36 cellular contexts compared by ENCODE assay signal in the genomic region with DNA sequence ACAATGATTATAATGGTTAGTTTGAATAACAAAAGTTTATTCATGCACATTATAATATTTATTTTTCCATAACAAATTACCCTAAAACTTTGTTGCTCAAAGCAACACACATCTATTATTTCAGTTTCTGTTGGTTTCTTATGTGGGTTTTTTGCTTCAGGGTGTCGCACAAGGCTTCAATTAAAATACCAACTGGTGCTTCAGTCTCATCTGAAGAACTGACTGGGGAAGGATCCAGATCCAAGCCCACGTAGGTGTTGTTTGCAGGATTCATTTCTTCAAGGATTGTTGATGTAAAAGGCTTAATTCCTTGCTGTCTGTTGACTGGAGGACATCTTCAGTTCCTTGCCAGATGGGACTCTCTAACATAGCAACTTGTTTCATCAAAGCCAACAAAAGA.
"Had no signal": no experiment of that assay in that cellular context is flagged by ENCODE, and none has a peak within 500 bp of the region (broad histone marks: within the 10 kb centered on the region; RNA-seq: fewer than 3 reads in every experiment).

No MANE protein-coding gene starts in this region.

- H3K9me3 Mint-ChIP-seq: activated naive CD4-positive, alpha-beta T cell treated with anti-CD3 and anti-CD28 coated beads for 36 hours; activated T-helper 1 cell treated with anti-CD3 and anti-CD28 coated beads, Interleukin-12 subunit alpha, Interleukin-12 subunit beta, Interleukin-2, Interleukin-4 antibody, amounts not matched to agents 30 ng/mL and 10 ng/mL and 1 ng/mL, durations not matched to agents 14 hours and 24 hours and 36 hours had no signal

- H3K27ac ChIP-seq: adrenal gland, ascending aorta, body of pancreas, brain microvascular endothelial cell, breast epithelium, cardiac muscle cell, colonic mucosa had no signal

- ATAC-seq: activated naive CD4-positive, alpha-beta T cell treated with anti-CD3 and anti-CD28 coated beads, Interleukin-2, amount 50 U/mL, for 72 hours; activated naive CD8-positive, alpha-beta T cell treated with anti-CD3 and anti-CD28 coated beads, Interleukin-2, amount 50 U/mL, for 24 hours; activated T-cell treated with anti-CD3 and anti-CD28 coated beads, Interleukin-2, amount 50 U/mL, for 4 hours; activated T-cell treated with anti-CD3 and anti-CD28 coated beads, Interleukin-2, amount 50 U/mL, for 72 hours; activated T-helper 17 cell treated with anti-CD3 and anti-CD28 coated beads, Interleukin-2, amount 50 U/mL, for 72 hours; body of pancreas had no signal

- H3K27me3 Mint-ChIP-seq: activated naive CD4-positive, alpha-beta T cell treated with anti-CD3 and anti-CD28 coated beads, Interleukin-2, amount 10 ng/mL, durations not matched to agents 7 days and 5 days; activated naive CD4-positive, alpha-beta T cell treated with anti-CD3 and anti-CD28 coated beads, Interleukin-2, amount 50 U/mL, for 24 hours; activated naive CD8-positive, alpha-beta T cell; activated naive CD8-positive, alpha-beta T cell treated with anti-CD3 and anti-CD28 coated beads for 36 hours; activated naive CD8-positive, alpha-beta T cell treated with anti-CD3 and anti-CD28 coated beads, Interleukin-2, amount 10 ng/mL, durations not matched to agents 7 days and 5 days; activated naive CD8-positive, alpha-beta T cell treated with anti-CD3 and anti-CD28 coated beads, Interleukin-2, amount 50 U/mL, for 24 hours; activated T-cell treated with anti-CD3 and anti-CD28 coated beads, Interleukin-2, amount 50 U/mL, for 24 hours; activated T-helper 17 cell treated with anti-CD3 and anti-CD28 coated beads, Interleukin-2, amount 50 U/mL, for 72 hours; brain; central memory CD8-positive, alpha-beta T cell had no signal

- H3K4me3 ChIP-seq: adrenal gland, ascending aorta, body of pancreas, breast epithelium, cardiac muscle cell, colonic mucosa had no signal

- H3K36me3 ChIP-seq: adrenal gland, ascending aorta, brain microvascular endothelial cell, breast epithelium, cardiac muscle cell, colonic mucosa had no signal

- H3K27ac Mint-ChIP-seq: activated naive CD4-positive, alpha-beta T cell treated with anti-CD3 and anti-CD28 coated beads for 36 hours; activated naive CD4-positive, alpha-beta T cell treated with anti-CD3 and anti-CD28 coated beads, Interleukin-2, amount 10 ng/mL, durations not matched to agents 7 days and 5 days; activated naive CD4-positive, alpha-beta T cell treated with anti-CD3 and anti-CD28 coated beads, Interleukin-2, amount 50 U/mL, for 24 hours; activated naive CD4-positive, alpha-beta T cell treated with anti-CD3 and anti-CD28 coated beads, Interleukin-2, amount 50 U/mL, for 72 hours; activated naive CD8-positive, alpha-beta T cell; activated naive CD8-positive, alpha-beta T cell treated with anti-CD3 and anti-CD28 coated beads for 36 hours; activated naive CD8-positive, alpha-beta T cell treated with anti-CD3 and anti-CD28 coated beads, Interleukin-2, amount 10 ng/mL, durations not matched to agents 7 days and 5 days; activated naive CD8-positive, alpha-beta T cell treated with anti-CD3 and anti-CD28 coated beads, Interleukin-2, amount 50 U/mL, for 24 hours; activated T-cell treated with anti-CD3 and anti-CD28 coated beads, Interleukin-2, amount 50 U/mL, for 24 hours; activated T-cell treated with anti-CD3 and anti-CD28 coated beads, Interleukin-2, amount 50 U/mL, for 72 hours; activated T-helper 1 cell treated with anti-CD3 and anti-CD28 coated beads, Interleukin-12 subunit alpha, Interleukin-12 subunit beta, Interleukin-2, Interleukin-4 antibody, amounts not matched to agents 30 ng/mL and 10 ng/mL and 1 ng/mL, durations not matched to agents 14 hours and 24 hours and 36 hours; activated T-helper 17 cell treated with anti-CD3 and anti-CD28 coated beads, Interleukin-2, amount 50 U/mL, for 72 hours; brain had no signal

- H3K4me1 Mint-ChIP-seq: activated naive CD4-positive, alpha-beta T cell treated with anti-CD3 and anti-CD28 coated beads, Interleukin-2, amount 10 ng/mL, durations not matched to agents 7 days and 5 days; activated naive CD4-positive, alpha-beta T cell treated with anti-CD3 and anti-CD28 coated beads, Interleukin-2, amount 50 U/mL, for 24 hours; activated naive CD8-positive, alpha-beta T cell treated with anti-CD3 and anti-CD28 coated beads for 36 hours; activated naive CD8-positive, alpha-beta T cell treated with anti-CD3 and anti-CD28 coated beads, Interleukin-2, amount 10 ng/mL, durations not matched to agents 7 days and 5 days; activated naive CD8-positive, alpha-beta T cell treated with anti-CD3 and anti-CD28 coated beads, Interleukin-2, amount 50 U/mL, for 24 hours; activated T-helper 17 cell treated with anti-CD3 and anti-CD28 coated beads, Interleukin-2, amount 50 U/mL, for 72 hours; brain; central memory CD8-positive, alpha-beta T cell had no signal

- H3K4me1 ChIP-seq: adrenal gland, ascending aorta, body of pancreas, breast epithelium, colonic mucosa had no signal

- H3K4me3 Mint-ChIP-seq: activated naive CD4-positive, alpha-beta T cell treated with anti-CD3 and anti-CD28 coated beads for 36 hours; activated naive CD4-positive, alpha-beta T cell treated with anti-CD3 and anti-CD28 coated beads, Interleukin-2, amount 10 ng/mL, durations not matched to agents 7 days and 5 days; activated naive CD4-positive, alpha-beta T cell treated with anti-CD3 and anti-CD28 coated beads, Interleukin-2, amount 50 U/mL, for 24 hours; activated naive CD8-positive, alpha-beta T cell; activated naive CD8-positive, alpha-beta T cell treated with anti-CD3 and anti-CD28 coated beads for 36 hours; activated naive CD8-positive, alpha-beta T cell treated with anti-CD3 and anti-CD28 coated beads, Interleukin-2, amount 10 ng/mL, durations not matched to agents 7 days and 5 days; activated naive CD8-positive, alpha-beta T cell treated with anti-CD3 and anti-CD28 coated beads, Interleukin-2, amount 50 U/mL, for 24 hours; activated T-cell treated with anti-CD3 and anti-CD28 coated beads, Interleukin-2, amount 50 U/mL, for 24 hours; activated T-cell treated with anti-CD3 and anti-CD28 coated beads, Interleukin-2, amount 50 U/mL, for 4 hours; activated T-cell treated with anti-CD3 and anti-CD28 coated beads, Interleukin-2, amount 50 U/mL, for 72 hours; activated T-helper 1 cell treated with anti-CD3 and anti-CD28 coated beads, Interleukin-12 subunit alpha, Interleukin-12 subunit beta, Interleukin-2, Interleukin-4 antibody, amounts not matched to agents 30 ng/mL and 10 ng/mL and 1 ng/mL, durations not matched to agents 14 hours and 24 hours and 36 hours; activated T-helper 17 cell treated with anti-CD3 and anti-CD28 coated beads, Interleukin-2, amount 50 U/mL, for 72 hours; brain; central memory CD8-positive, alpha-beta T cell had no signal

- H3K36me3 Mint-ChIP-seq: activated naive CD4-positive, alpha-beta T cell treated with anti-CD3 and anti-CD28 coated beads, Interleukin-2, amount 10 ng/mL, durations not matched to agents 7 days and 5 days; activated naive CD4-positive, alpha-beta T cell treated with anti-CD3 and anti-CD28 coated beads, Interleukin-2, amount 50 U/mL, for 24 hours; activated naive CD4-positive, alpha-beta T cell treated with anti-CD3 and anti-CD28 coated beads, Interleukin-2, amount 50 U/mL, for 72 hours; activated naive CD8-positive, alpha-beta T cell; activated naive CD8-positive, alpha-beta T cell treated with anti-CD3 and anti-CD28 coated beads for 36 hours; activated naive CD8-positive, alpha-beta T cell treated with anti-CD3 and anti-CD28 coated beads, Interleukin-2, amount 10 ng/mL, durations not matched to agents 7 days and 5 days; brain had no signal

- H3K27me3 ChIP-seq: adrenal gland, ascending aorta, body of pancreas, brain microvascular endothelial cell, breast epithelium, cardiac muscle cell, colonic mucosa had no signal

- H3K9me3 ChIP-seq: adrenal gland, ascending aorta, body of pancreas, breast epithelium, colonic mucosa had no signal

- DNase-seq: activated effector memory CD4-positive, alpha-beta T cell treated with anti-CD3 and anti-CD28 coated beads, Interleukin-2, amount 50 U/mL, for 16 hours; activated effector memory CD4-positive, alpha-beta T cell treated with Interleukin-2 at 50 U/mL for 16 hours; activated gamma-delta T cell; activated gamma-delta T cell treated with Interleukin-2 at 50 U/mL for 16 hours; activated naive CD4-positive, alpha-beta T cell; activated naive CD4-positive, alpha-beta T cell treated with anti-CD3 and anti-CD28 coated beads for 36 hours; activated naive CD4-positive, alpha-beta T cell treated with anti-CD3 and anti-CD28 coated beads, Interleukin-2, amount 10 ng/mL, durations not matched to agents 7 days and 5 days; activated naive CD4-positive, alpha-beta T cell treated with anti-CD3 and anti-CD28 coated beads, Interleukin-2, amount 50 U/mL, for 16 hours; activated naive CD4-positive, alpha-beta T cell treated with Interleukin-2 at 50 U/mL for 16 hours; activated naive CD8-positive, alpha-beta T cell treated with anti-CD3 and anti-CD28 coated beads for 36 hours; activated naive CD8-positive, alpha-beta T cell treated with anti-CD3 and anti-CD28 coated beads, Interleukin-2, amount 10 ng/mL, durations not matched to agents 7 days and 5 days; activated naive CD8-positive, alpha-beta T cell treated with anti-CD3 and anti-CD28 coated beads, Interleukin-2, amount 50 U/mL, for 24 hours; activated T-cell treated with anti-CD3 and anti-CD28 coated beads, Interleukin-2, amount 50 U/mL, for 24 hours; activated T-cell treated with anti-CD3 and anti-CD28 coated beads, Interleukin-2, amount 50 U/mL, for 4 hours; activated T-cell treated with anti-CD3 and anti-CD28 coated beads, Interleukin-2, amount 50 U/mL, for 48 hours; activated T-cell treated with anti-CD3 and anti-CD28 coated beads, Interleukin-2, amount 50 U/mL, for 72 hours; adrenal gland; amniotic stem cell; amygdala; aorta; body of pancreas; brain microvascular endothelial cell; caudate nucleus; central memory CD4-positive, alpha-beta T cell; cerebellar nuclear complex; colonic mucosa had no signal
